24 cellular contexts compared by ENCODE assay signal in the genomic region with DNA sequence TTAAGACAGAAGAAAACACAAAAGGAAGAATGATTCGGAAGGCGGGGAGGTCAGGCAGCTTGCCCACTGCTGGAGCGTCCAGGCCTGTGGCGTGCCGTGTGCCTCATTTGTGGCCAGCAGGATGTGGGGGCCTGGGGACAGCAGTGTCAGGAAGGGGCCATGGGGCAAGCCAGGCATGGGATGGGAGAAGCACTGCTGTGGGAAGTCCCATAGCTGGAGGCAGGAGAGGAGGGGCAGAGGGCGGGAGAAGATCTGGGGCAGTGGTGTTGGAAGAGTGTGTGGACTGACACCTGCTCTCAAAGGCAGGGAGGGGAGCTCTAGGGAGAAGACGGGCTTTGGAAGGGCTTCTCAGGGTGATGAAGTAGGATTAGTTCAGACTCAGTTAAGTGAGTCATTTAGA.
DNase-seq lines count a peak whose midpoint lies in the region; ATAC-seq and TF ChIP-seq lines count a peak whose summit lies in the region.
"Had no signal": no experiment of that assay in that cellular context is flagged by ENCODE, and none has a peak within 500 bp of the region (broad histone marks: within the 10 kb centered on the region; RNA-seq: fewer than 3 reads in every experiment).

No MANE protein-coding gene starts in this region.

- H3K4me3 Mint-ChIP-seq in activated CD4-positive, alpha-beta memory T cell treated with anti-CD3 and anti-CD28 coated beads, Interleukin-2, amount 10 ng/mL, durations not matched to agents 7 days and 5 days, result no peak overlapping the region
- H3K4me3 Mint-ChIP-seq in activated CD4-positive, alpha-beta memory T cell treated with anti-CD3 and anti-CD28 coated beads for 36 hours, result no peak overlapping the region
- H3K4me3 Mint-ChIP-seq in activated naive CD8-positive, alpha-beta T cell, result peak overlapping the region; percentile 34
- H3K4me3 Mint-ChIP-seq in osteocyte (ENCODE audit: unreplicated experiment), result no peak overlapping the region

- CTCF ChIA-PET in activated CD4-positive, alpha-beta memory T cell treated with anti-CD3 and anti-CD28 coated beads, Interleukin-2, amount 10 ng/mL, durations not matched to agents 7 days and 5 days (lab: Charles Lee), result interaction anchor here (1.2 kb wide), 1 partner anchor 7 kb away, joined by 5 read pairs; no protein-coding TSS in a partner anchor
- CTCF ChIA-PET in activated CD4-positive, alpha-beta memory T cell treated with anti-CD3 and anti-CD28 coated beads for 36 hours (lab: Charles Lee), result interaction anchor here (1.5 to 2.8 kb wide), 3 partner anchors 11 to 225 kb away, joined by 5 to 10 read pairs (median 6); no protein-coding TSS in a partner anchor

- ATAC-seq in HG02610 (IDR thresholded peaks at IDR 0.05; ENCODE audit: unreplicated experiment) (no peak), left cardiac atrium (no peak)
- ATAC-seq: heart right ventricle; naive thymus-derived CD4-positive, alpha-beta T cell had no signal

- H3K36me3 ChIP-seq in MG63, result no peaks in the 10 kb centered on the region
- H3K36me3 ChIP-seq: ascending aorta, heart right ventricle, Peyer's patch, SJSA1, vagina had no signal

- DNase-seq in activated CD4-positive, alpha-beta memory T cell treated with anti-CD3 and anti-CD28 coated beads, Interleukin-2, amount 10 ng/mL, durations not matched to agents 7 days and 5 days, result no peak
- DNase-seq in activated CD4-positive, alpha-beta memory T cell treated with anti-CD3 and anti-CD28 coated beads for 36 hours, result no peak
- peak; percentile 5 for DNase-seq in MG63
- DNase-seq in osteocyte (ENCODE audit: extremely low spot score, unreplicated experiment), result peak; percentile 73
- no peak for DNase-seq in COLO668 (lab: John Stamatoyannopoulos, UW; ENCODE audit: unreplicated experiment)
- no peak for DNase-seq in left cardiac atrium
- DNase-seq: caudate nucleus, dorsolateral prefrontal cortex, GM23248, heart right ventricle, mesendoderm, NCI-H1092 treated with DMSO at 0.1 percent for 48 hours, NCI-H2081 treated with DMSO at 0.1 percent for 48 hours, NCI-H446 treated with DMSO at 0.1 percent for 48 hours, T-helper 9 cell, testis had no signal

- POLR2A ChIA-PET in activated CD4-positive, alpha-beta memory T cell treated with anti-CD3 and anti-CD28 coated beads, Interleukin-2, amount 10 ng/mL, durations not matched to agents 7 days and 5 days (lab: Charles Lee), result interaction anchor here (1.0 kb wide), 1 partner anchor 255 kb away, joined by 3 read pairs; a partner anchor contains a TSS
- POLR2A ChIA-PET in activated CD4-positive, alpha-beta memory T cell treated with anti-CD3 and anti-CD28 coated beads for 36 hours (lab: Charles Lee), result interaction anchor here (0.7 to 1.6 kb wide), 2 partner anchors 19 to 22 kb away, joined by 3 to 7 read pairs; no protein-coding TSS in a partner anchor

- TF ChIP-seq CTCF in osteocyte (IDR thresholded peaks at IDR 0.05), result no peak

- no peaks in the 10 kb centered on the region for H3K9me3 ChIP-seq in MG63
- H3K9me3 ChIP-seq: ascending aorta, heart right ventricle, Peyer's patch, SJSA1, testis, vagina had no signal

- intact Hi-C loops in activated CD4-positive, alpha-beta memory T cell treated with anti-CD3 and anti-CD28 coated beads for 36 hours (cut with micrococcal nuclease), result loop anchor here (1.0 to 10.0 kb wide), 9 partner anchors 8 to 251 kb away; a partner anchor contains a TSS
- intact Hi-C loops in left cardiac atrium (cut with DNase I), result no loop called here

- H3K9me3 Mint-ChIP-seq in activated CD4-positive, alpha-beta memory T cell treated with anti-CD3 and anti-CD28 coated beads, Interleukin-2, amount 10 ng/mL, durations not matched to agents 7 days and 5 days, result no peaks in the 10 kb centered on the region
- no peaks in the 10 kb centered on the region for H3K9me3 Mint-ChIP-seq in activated CD4-positive, alpha-beta memory T cell treated with anti-CD3 and anti-CD28 coated beads for 36 hours
- no peaks in the 10 kb centered on the region for H3K9me3 Mint-ChIP-seq in activated naive CD8-positive, alpha-beta T cell (ENCODE audit: low read depth)
- H3K9me3 Mint-ChIP-seq in osteocyte (ENCODE audit: unreplicated experiment), result no peaks in the 10 kb centered on the region

- H3K36me3 Mint-ChIP-seq in activated CD4-positive, alpha-beta memory T cell treated with anti-CD3 and anti-CD28 coated beads, Interleukin-2, amount 10 ng/mL, durations not matched to agents 7 days and 5 days (ENCODE audit: low read depth), result no peaks in the 10 kb centered on the region
- H3K36me3 Mint-ChIP-seq in activated CD4-positive, alpha-beta memory T cell treated with anti-CD3 and anti-CD28 coated beads for 36 hours, result no peaks in the 10 kb centered on the region
- H3K36me3 Mint-ChIP-seq in activated naive CD8-positive, alpha-beta T cell, result no peaks in the 10 kb centered on the region
- no peaks in the 10 kb centered on the region for H3K36me3 Mint-ChIP-seq in osteocyte (ENCODE audit: unreplicated experiment)

- peak overlapping the region; percentile 34 for H3K27ac Mint-ChIP-seq in activated CD4-positive, alpha-beta memory T cell treated with anti-CD3 and anti-CD28 coated beads, Interleukin-2, amount 10 ng/mL, durations not matched to agents 7 days and 5 days
- no peak overlapping the region for H3K27ac Mint-ChIP-seq in activated CD4-positive, alpha-beta memory T cell treated with anti-CD3 and anti-CD28 coated beads for 36 hours
- H3K27ac Mint-ChIP-seq in activated naive CD8-positive, alpha-beta T cell, result peak overlapping the region; percentile 83
- no peak overlapping the region for H3K27ac Mint-ChIP-seq in osteocyte (ENCODE audit: unreplicated experiment)
- H3K27ac Mint-ChIP-seq: progenitor cell of endocrine pancreas had no signal

- H3K4me3 ChIP-seq in MG63, result no peak overlapping the region
- H3K4me3 ChIP-seq: ascending aorta, dorsolateral prefrontal cortex, GM23248, heart right ventricle, Peyer's patch, SJSA1, testis, vagina had no signal

- H3K27me3 Mint-ChIP-seq in activated CD4-positive, alpha-beta memory T cell treated with anti-CD3 and anti-CD28 coated beads, Interleukin-2, amount 10 ng/mL, durations not matched to agents 7 days and 5 days, result peaks cover 33% of the 10 kb centered on the region
- H3K27me3 Mint-ChIP-seq in activated CD4-positive, alpha-beta memory T cell treated with anti-CD3 and anti-CD28 coated beads for 36 hours, result peaks cover 45% of the 10 kb centered on the region
- H3K27me3 Mint-ChIP-seq in activated naive CD8-positive, alpha-beta T cell, result peaks cover 1% of the 10 kb centered on the region
- H3K27me3 Mint-ChIP-seq in osteocyte (ENCODE audit: unreplicated experiment), result peaks cover 73% of the 10 kb centered on the region

- H3K4me1 Mint-ChIP-seq in activated CD4-positive, alpha-beta memory T cell treated with anti-CD3 and anti-CD28 coated beads, Interleukin-2, amount 10 ng/mL, durations not matched to agents 7 days and 5 days, result peaks cover 71% of the 10 kb centered on the region
- H3K4me1 Mint-ChIP-seq in activated CD4-positive, alpha-beta memory T cell treated with anti-CD3 and anti-CD28 coated beads for 36 hours (ENCODE audit: low read depth), result peaks cover 32% of the 10 kb centered on the region
- H3K4me1 Mint-ChIP-seq in activated naive CD8-positive, alpha-beta T cell (ENCODE audit: low read depth), result peaks cover 50% of the 10 kb centered on the region
- H3K4me1 Mint-ChIP-seq in osteocyte (ENCODE audit: unreplicated experiment), result no peaks in the 10 kb centered on the region

- H3K27me3 ChIP-seq in MG63, result peaks cover 9% of the 10 kb centered on the region
- H3K27me3 ChIP-seq: ascending aorta, Peyer's patch, testis, vagina had no signal

Comparison
In these comparisons a context has a peak if more than half of its experiments do, and no peak if none do; other contexts are left out.
1. H3K27ac Mint-ChIP-seq: peak in activated CD4-positive, alpha-beta memory T cell treated with anti-CD3 and anti-CD28 coated beads, Interleukin-2, amount 10 ng/mL, durations not matched to agents 7 days and 5 days (single experiment) and activated naive CD8-positive, alpha-beta T cell (single experiment); none in activated CD4-positive, alpha-beta memory T cell treated with anti-CD3 and anti-CD28 coated beads for 36 hours (single experiment) and osteocyte (single experiment).
2. DNase-seq: peak in MG63 (single experiment) and osteocyte (single experiment); none in activated CD4-positive, alpha-beta memory T cell treated with anti-CD3 and anti-CD28 coated beads, Interleukin-2, amount 10 ng/mL, durations not matched to agents 7 days and 5 days (single experiment), activated CD4-positive, alpha-beta memory T cell treated with anti-CD3 and anti-CD28 coated beads for 36 hours (single experiment), COLO668 (single experiment) and left cardiac atrium (single experiment).